Comparison of ENCODE assay signal across 8 cellular contexts in genomic region chr17:77409282-77410161, GRCh38.
DNase-seq lines count a peak whose midpoint lies in the region; ATAC-seq and TF ChIP-seq lines count a peak whose summit lies in the region.

No MANE protein-coding gene starts in this region.

- H3K27me3 ChIP-seq in uterus, result no peaks in the 10 kb centered on the region

- peak overlapping the region; percentile 13 for H3K4me3 Mint-ChIP-seq in activated T-cell treated with anti-CD3 and anti-CD28 coated beads, Interleukin-2, amount 50 U/mL, for 4 hours

- H3K27ac ChIP-seq in coronary artery, result peak overlapping the region; percentile 91 to 92
- peak overlapping the region; percentile 83 to 90 for H3K27ac ChIP-seq in uterus

- no peak for DNase-seq in activated T-cell treated with anti-CD3 and anti-CD28 coated beads, Interleukin-2, amount 50 U/mL, for 4 hours
- DNase-seq in activated T-cell treated with anti-CD3 and anti-CD28 coated beads, Interleukin-2, amount 50 U/mL, for 1 hour, result no peak
- peak; percentile 88 for DNase-seq in coronary artery (ENCODE audit: low spot score)
- peak; percentile 62 for DNase-seq in mucosa of gallbladder (ENCODE audit: low spot score)
- DNase-seq in uterus, result peak; percentile 87 to 89
- DNase-seq in stimulated activated CD4-positive, alpha-beta T cell treated with anti-CD3 and anti-CD28 coated beads, Interleukin-12 subunit alpha, Interleukin-12 subunit beta, amount 100 ng/mL, for 4 hours, result no peak
- DNase-seq in NCI-H187 (lab: John Stamatoyannopoulos, UW), result no peak

- peaks cover 5 to 42% of the 10 kb centered on the region in 2 donors for H3K4me1 ChIP-seq in uterus

- TF ChIP-seq CTCF in coronary artery (IDR thresholded peaks at IDR 0.05), result no peak
- no peak for TF ChIP-seq CTCF in uterus (IDR thresholded peaks at IDR 0.05)

- peaks cover 13% of the 10 kb centered on the region for H3K36me3 Mint-ChIP-seq in activated T-cell treated with anti-CD3 and anti-CD28 coated beads, Interleukin-2, amount 50 U/mL, for 4 hours (ENCODE audit: insufficient read depth)

- no peaks in the 10 kb centered on the region for H3K27me3 Mint-ChIP-seq in activated T-cell treated with anti-CD3 and anti-CD28 coated beads, Interleukin-2, amount 50 U/mL, for 4 hours (ENCODE audit: low read depth)

- peak in 1 of 2 donors; percentile 17 for ATAC-seq in activated T-cell treated with anti-CD3 and anti-CD28 coated beads, Interleukin-2, amount 50 U/mL, for 4 hours
- ATAC-seq in GM21576 (IDR thresholded peaks at IDR 0.05; ENCODE audit: unreplicated experiment), result no peak

- H3K9me3 ChIP-seq in uterus, result no peaks in the 10 kb centered on the region

- H3K36me3 ChIP-seq in uterus, result no peaks in the 10 kb centered on the region

- intact Hi-C loops in uterus (cut with DNase I; ENCODE audit: low total_unique reads), result no loop called here

- peak; percentile 35 to 38 for TF ChIP-seq POLR2A in uterus (IDR thresholded peaks at IDR 0.05)

- H3K9me3 Mint-ChIP-seq in activated T-cell treated with anti-CD3 and anti-CD28 coated beads, Interleukin-2, amount 50 U/mL, for 4 hours, result no peaks in the 10 kb centered on the region

- peaks cover 81% of the 10 kb centered on the region for H3K4me1 Mint-ChIP-seq in activated T-cell treated with anti-CD3 and anti-CD28 coated beads, Interleukin-2, amount 50 U/mL, for 4 hours (ENCODE audit: low read depth)

- peak overlapping the region; percentile 43 for H3K4me3 ChIP-seq in coronary artery
- H3K4me3 ChIP-seq in uterus, result peak overlapping the region in 1 of 2 donors; percentile 10

Comparison
In these comparisons a context has a peak if more than half of its experiments do, and no peak if none do; other contexts are left out.
1. DNase-seq: peak in coronary artery (single experiment), mucosa of gallbladder (single experiment) and uterus (2 of 2); none in activated T-cell treated with anti-CD3 and anti-CD28 coated beads, Interleukin-2, amount 50 U/mL, for 4 hours (single experiment), activated T-cell treated with anti-CD3 and anti-CD28 coated beads, Interleukin-2, amount 50 U/mL, for 1 hour (single experiment), stimulated activated CD4-positive, alpha-beta T cell treated with anti-CD3 and anti-CD28 coated beads, Interleukin-12 subunit alpha, Interleukin-12 subunit beta, amount 100 ng/mL, for 4 hours (single experiment) and NCI-H187 (0 of 2).